Comparison of ENCODE assay signal across 8 cellular contexts in genomic region chr17:4161560-4162221, GRCh38. TPM values are rescaled to one million over a fixed set of nuclear protein-coding genes. Genes with fewer than 3 reads are reported as not detected.
DNase-seq lines count a peak whose midpoint lies in the region; ATAC-seq and TF ChIP-seq lines count a peak whose summit lies in the region.

No MANE protein-coding gene starts in this region.

- H3K27me3 Mint-ChIP-seq in activated naive CD4-positive, alpha-beta T cell treated with anti-CD3 and anti-CD28 coated beads, Interleukin-2, amount 10 ng/mL, durations not matched to agents 7 days and 5 days: no peaks in the 10 kb centered on the region

- no peaks in the 10 kb centered on the region for H3K9me3 ChIP-seq in upper lobe of right lung

- no peaks in the 10 kb centered on the region for H3K9me3 Mint-ChIP-seq in activated naive CD4-positive, alpha-beta T cell treated with anti-CD3 and anti-CD28 coated beads, Interleukin-2, amount 10 ng/mL, durations not matched to agents 7 days and 5 days

- H3K4me3 Mint-ChIP-seq in activated naive CD4-positive, alpha-beta T cell treated with anti-CD3 and anti-CD28 coated beads, Interleukin-2, amount 10 ng/mL, durations not matched to agents 7 days and 5 days: no peak overlapping the region

- no peak for TF ChIP-seq CTCF in VCaP (conservative IDR thresholded peaks at IDR 0.05)
- no peak for TF ChIP-seq CTCF in upper lobe of right lung (IDR thresholded peaks at IDR 0.05)

- H3K4me3 ChIP-seq in upper lobe of right lung: no peak overlapping the region

- H3K27ac ChIP-seq in VCaP (peak overlapping the region; percentile 51), layer of hippocampus (ENCODE audit: low read depth, low read length) (peak overlapping the region; percentile 75), upper lobe of right lung (peak overlapping the region; percentile 63)

- ATAC-seq in upper lobe of right lung: peak; percentile 69
- ATAC-seq in GM21529 (IDR thresholded peaks at IDR 0.05; ENCODE audit: unreplicated experiment): no peak
- ATAC-seq in GM21717 (IDR thresholded peaks at IDR 0.05; ENCODE audit: unreplicated experiment): no peak

- H3K36me3 ChIP-seq in upper lobe of right lung: peaks cover 26% of the 10 kb centered on the region

- no peaks in the 10 kb centered on the region for H3K27me3 ChIP-seq in layer of hippocampus (ENCODE audit: control insufficient read depth, insufficient read depth, low read length)
- no peaks in the 10 kb centered on the region for H3K27me3 ChIP-seq in upper lobe of right lung

- no peak for DNase-seq in activated naive CD4-positive, alpha-beta T cell treated with anti-CD3 and anti-CD28 coated beads, Interleukin-2, amount 10 ng/mL, durations not matched to agents 7 days and 5 days
- DNase-seq in activated naive CD4-positive, alpha-beta T cell treated with anti-CD3 and anti-CD28 coated beads, Interleukin-2, amount 50 U/mL, for 16 hours: no peak
- no peak for DNase-seq in upper lobe of right lung
- no peak for DNase-seq in NAMALWA (ENCODE audit: low spot score)

- intact Hi-C loops in upper lobe of right lung (cut with DNase I): no loop called here

- H3K27ac Mint-ChIP-seq in activated naive CD4-positive, alpha-beta T cell treated with anti-CD3 and anti-CD28 coated beads, Interleukin-2, amount 10 ng/mL, durations not matched to agents 7 days and 5 days: peak overlapping the region; percentile 72

- H3K4me1 Mint-ChIP-seq in activated naive CD4-positive, alpha-beta T cell treated with anti-CD3 and anti-CD28 coated beads, Interleukin-2, amount 10 ng/mL, durations not matched to agents 7 days and 5 days: peaks cover 14% of the 10 kb centered on the region

- H3K4me1 ChIP-seq in upper lobe of right lung: peaks cover 14% of the 10 kb centered on the region

- CTCF ChIA-PET in activated naive CD4-positive, alpha-beta T cell treated with anti-CD3 and anti-CD28 coated beads, Interleukin-2, amount 10 ng/mL, durations not matched to agents 7 days and 5 days (lab: Charles Lee): interaction anchor here (0.7 to 1.1 kb wide), 2 partner anchors 39 to 117 kb away, joined by 3 read pairs; no protein-coding TSS in a partner anchor

- H3K36me3 Mint-ChIP-seq in activated naive CD4-positive, alpha-beta T cell treated with anti-CD3 and anti-CD28 coated beads, Interleukin-2, amount 10 ng/mL, durations not matched to agents 7 days and 5 days: peaks cover 26% of the 10 kb centered on the region

RNA-seq across cellular contexts. Expression of gene CYB5D2, which starts 18.7 kb away (rescaled TPM):
- total RNA-seq in upper lobe of right lung: 12.5 TPM

RNA-seq across cellular contexts. Expression of gene ZZEF1, which starts 18.9 kb away (rescaled TPM):
- total RNA-seq in upper lobe of right lung: 50.9 TPM
